23 cellular contexts compared by ENCODE assay signal in genomic region chr3:65915477-65915876, GRCh38.
"Had no signal": no experiment of that assay in that cellular context is flagged by ENCODE, and none has a peak within 500 bp of the region (broad histone marks: within the 10 kb centered on the region; RNA-seq: fewer than 3 reads in every experiment).

No MANE protein-coding gene starts in this region.

- DNase-seq: activated CD4-positive, alpha-beta T cell treated with anti-CD3 and anti-CD28 coated beads for 4 hours; activated CD4-positive, alpha-beta T cell treated with anti-CD3 and anti-CD28 coated beads, Interleukin-2, amount 50 U/mL, for 4 hours; activated CD8-positive, alpha-beta memory T cell treated with anti-CD3 and anti-CD28 coated beads, Interleukin-2, amount 50 U/mL, for 48 hours; activated CD8-positive, alpha-beta T cell treated with anti-CD3 and anti-CD28 coated beads, Interleukin-2, amount 10 ng/mL, durations not matched to agents 7 days and 5 days; activated effector memory CD4-positive, alpha-beta T cell treated with Interleukin-2 at 50 U/mL for 16 hours; activated naive CD4-positive, alpha-beta T cell; activated T-cell treated with anti-CD3 and anti-CD28 coated beads, Interleukin-2, amount 50 U/mL, for 24 hours; aorta; caudate nucleus; NCI-H1105; NCI-H1436; NCI-H1694 treated with DMSO at 0.1 percent for 48 hours; NCI-H2029 treated with DMSO at 0.1 percent for 48 hours; NCI-H2171; NCI-H2227 treated with DMSO at 0.1 percent for 48 hours; NCI-H446 treated with DMSO at 0.1 percent for 48 hours; NCI-H526; NCI-H774; SIG-M5; T-helper 17 cell; T1000 had no signal

- ATAC-seq: activated CD4-positive, CD25-positive, alpha-beta regulatory T cell treated with anti-CD3 and anti-CD28 coated beads, Interleukin-2, amount 50 U/mL, for 24 hours; activated CD8-positive, alpha-beta T cell treated with anti-CD3 and anti-CD28 coated beads, Interleukin-2, amount 10 ng/mL, durations not matched to agents 7 days and 5 days; K562; T-helper 17 cell had no signal
